In genomic region chr20:50789968-50790650, GRCh38 we compare ENCODE assay signal across 1 cellular context.
TF ChIP-seq lines count a peak whose summit lies in the region.

No MANE protein-coding gene starts in this region.

TF ChIP-seq in H1, 55 proteins besides CTCF, POLR2A, EP300 and RAD21:
- no peak for TF ChIP-seq SAP30 (IDR thresholded peaks at IDR 0.05; ENCODE audit: insufficient read depth, insufficient replicate concordance, low read length)
- no peak for TF ChIP-seq SUZ12 (IDR thresholded peaks at IDR 0.05; ENCODE audit: low read length)
- no peak for TF ChIP-seq MAFK (IDR thresholded peaks at IDR 0.05; ENCODE audit: low read depth, low read length)
- TF ChIP-seq KDM4A (IDR thresholded peaks at IDR 0.05; ENCODE audit: low read depth, low read length, severe bottlenecking), result no peak
- TF ChIP-seq BCL11A (IDR thresholded peaks at IDR 0.05; ENCODE audit: low read depth in 2 of 2, low read length in 2 of 2), result no peak
- no peak for TF ChIP-seq EGR1 (IDR thresholded peaks at IDR 0.05; ENCODE audit: borderline replicate concordance, low read depth, low read length)
- no peak for TF ChIP-seq JUN (IDR thresholded peaks at IDR 0.05; ENCODE audit: low read depth, low read length)
- TF ChIP-seq RXRA (IDR thresholded peaks at IDR 0.05; ENCODE audit: insufficient read depth, low read depth, low read length), result no peak
- no peak for TF ChIP-seq CREB1 (IDR thresholded peaks at IDR 0.05)
- TF ChIP-seq POU5F1 (IDR thresholded peaks at IDR 0.05; ENCODE audit: low read depth, low read length), result no peak
- TF ChIP-seq CHD2 (IDR thresholded peaks at IDR 0.05; ENCODE audit: low read length), result no peak
- TF ChIP-seq CHD1 (IDR thresholded peaks at IDR 0.05; ENCODE audit: low read depth, low read length), result no peak
- no peak for TF ChIP-seq SP2 (IDR thresholded peaks at IDR 0.05; ENCODE audit: low read length)
- TF ChIP-seq E2F6 (IDR thresholded peaks at IDR 0.05), result no peak
- no peak for TF ChIP-seq KDM1A (IDR thresholded peaks at IDR 0.05; ENCODE audit: borderline replicate concordance, low read length)
- TF ChIP-seq CBX8 (IDR thresholded peaks at IDR 0.05; ENCODE audit: borderline replicate concordance, low read depth, low read length), result no peak
- no peak for TF ChIP-seq HDAC6 (IDR thresholded peaks at IDR 0.05; ENCODE audit: low read depth, low read length)
- TF ChIP-seq CTBP2 (IDR thresholded peaks at IDR 0.05; ENCODE audit: borderline replicate concordance, insufficient read depth, insufficient read length, low read length), result no peak
- TF ChIP-seq TBP (IDR thresholded peaks at IDR 0.05; ENCODE audit: low read depth, low read length), result no peak
